Comparison of ENCODE assay signal across 26 cellular contexts in the genomic region with DNA sequence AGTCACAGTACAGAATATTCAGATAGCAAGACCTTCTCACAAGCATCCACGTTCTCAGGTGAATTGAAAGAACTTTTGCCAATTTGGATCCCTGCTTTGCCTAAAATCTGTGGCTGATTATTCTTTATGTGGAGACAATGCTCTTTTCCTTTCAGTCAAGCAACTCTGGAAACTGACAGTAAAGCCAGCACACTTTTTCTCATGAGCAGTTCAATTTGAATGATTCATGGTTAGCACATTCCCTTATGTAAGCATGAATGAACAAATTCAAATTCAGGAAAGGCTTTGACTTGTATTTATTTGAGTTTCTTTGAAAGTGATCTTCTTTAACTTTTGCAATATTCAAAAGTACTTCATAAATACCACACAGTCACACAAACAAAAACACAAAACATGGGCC. TPM values are rescaled to one million over a fixed set of nuclear protein-coding genes. Genes with fewer than 3 reads are reported as not detected.
DNase-seq lines count a peak whose midpoint lies in the region; ATAC-seq and TF ChIP-seq lines count a peak whose summit lies in the region.
"Had no signal": no experiment of that assay in that cellular context is flagged by ENCODE, and none has a peak within 500 bp of the region (broad histone marks: within the 10 kb centered on the region; RNA-seq: fewer than 3 reads in every experiment).

No MANE protein-coding gene starts in this region.

- ATAC-seq in IMR-90 (ENCODE audit: low read depth) (no peak), HG02623 (IDR thresholded peaks at IDR 0.05; ENCODE audit: unreplicated experiment) (no peak)
- ATAC-seq: HCT116 had no signal

- H2AFZ ChIP-seq in IMR-90 (replicated peaks; ENCODE audit: low read length, poor library complexity) = no peak overlapping the region
- no peak overlapping the region for H2AFZ ChIP-seq in mesenchymal stem cell (ENCODE audit: low read depth, low read length)

- no peak for TF ChIP-seq POLR2A in IMR-90 (IDR thresholded peaks at IDR 0.05; ENCODE audit: low read depth, low read length)

- no peak overlapping the region for H2BK5ac ChIP-seq in IMR-90 (ENCODE audit: low read depth, low read length, poor library complexity, severe bottlenecking)
- no peak overlapping the region for H2BK5ac ChIP-seq in mesenchymal stem cell (ENCODE audit: low read depth, low read length, poor library complexity, severe bottlenecking)

- H3K79me1 ChIP-seq in IMR-90 (ENCODE audit: low read depth in 1 of 2, low read length in 2 of 2) (no peaks in the 10 kb centered on the region), mesenchymal stem cell (replicated peaks; ENCODE audit: low read length, poor library complexity, severe bottlenecking) (no peaks in the 10 kb centered on the region)

- no peak overlapping the region for H2AK9ac ChIP-seq in IMR-90 (replicated peaks; ENCODE audit: low read depth, low read length, poor library complexity)

- H2AK5ac ChIP-seq in IMR-90 (ENCODE audit: low read depth, low read length) = no peak overlapping the region
- no peak overlapping the region for H2AK5ac ChIP-seq in mesenchymal stem cell (ENCODE audit: low read length, severe bottlenecking)

- no peaks in the 10 kb centered on the region for H4K20me1 ChIP-seq in IMR-90 (ENCODE audit: insufficient read depth, low read length)

- H3K4me1 ChIP-seq in IMR-90 (ENCODE audit: control insufficient read depth, insufficient read depth, low read length) = no peaks in the 10 kb centered on the region
- no peaks in the 10 kb centered on the region for H3K4me1 ChIP-seq in mesenchymal stem cell (ENCODE audit: control insufficient read depth, insufficient read depth, low read depth, low read length)
- H3K4me1 ChIP-seq: BE2C, Caco-2 had no signal

- intact Hi-C loops in IMR-90 (cut with micrococcal nuclease) = no loop called here

- no peak for TF ChIP-seq RAD21 in IMR-90 (IDR thresholded peaks at IDR 0.05; ENCODE audit: low read length)

- H4K91ac ChIP-seq in IMR-90 (ENCODE audit: insufficient read depth, low read depth, low read length) (no peak overlapping the region), mesenchymal stem cell (ENCODE audit: low read length) (no peak overlapping the region)

- no peak overlapping the region for H2BK20ac ChIP-seq in IMR-90 (ENCODE audit: low read depth, low read length)

- H3K36me3 ChIP-seq in IMR-90 (ENCODE audit: control insufficient read depth, insufficient read depth, low read length) (no peaks in the 10 kb centered on the region), mesenchymal stem cell (ENCODE audit: control insufficient read depth in 1 of 2, insufficient read depth in 2 of 2, low read depth in 1 of 2, low read length in 2 of 2) (no peaks in the 10 kb centered on the region)
- H3K36me3 ChIP-seq: BE2C had no signal

- POLR2A ChIA-PET in IMR-90 (lab: Charles Lee; ENCODE audit: unreplicated experiment) = no interaction called here

- H3K14ac ChIP-seq in IMR-90 (replicated peaks; ENCODE audit: low read depth, low read length) (no peak overlapping the region), mesenchymal stem cell (ENCODE audit: low read length in 2 of 2) (no peak overlapping the region)

- no TSS peak for BruUV-seq in IMR-90 (replicated peaks; lab: Mats Ljungman, UMichigan)

- whole genome bisulfite sequencing in IMR-90 (ENCODE audit: extremely low coverage in 2 of 2, insufficient read length in 1 of 2), 2 experiments = no CpG with 5 or more reads among the region's 1 CpG
- WGBS in mesenchymal stem cell = 86% methylated on average over 1 of the region's 1 CpG

- H3K9me3 ChIP-seq in IMR-90 (ENCODE audit: control insufficient read depth, insufficient read depth, low read length) (no peaks in the 10 kb centered on the region), mesenchymal stem cell (ENCODE audit: control insufficient read depth, low read length) (no peaks in the 10 kb centered on the region)
- H3K9me3 ChIP-seq: BE2C, Caco-2, tibial nerve had no signal

- dilution Hi-C loops in IMR-90 (cut with HindIII; ENCODE audit: low sequenced_read_pairs, unreplicated experiment) = no loop called here

- DNase-seq in IMR-90 (peak; percentile 3), dermis blood vessel endothelial cell (peak; percentile 38), mesenchymal stem cell (no peak), superior temporal gyrus (ENCODE audit: extremely low spot score) (peak; percentile 57), A172 (ENCODE audit: low spot score) (no peak), activated gamma-delta T cell (lab: John Stamatoyannopoulos, UW) (no peak)
- DNase-seq: activated CD4-positive, alpha-beta memory T cell treated with anti-CD3 and anti-CD28 coated beads, Interleukin-2, amount 10 ng/mL, durations not matched to agents 7 days and 5 days; activated naive CD4-positive, alpha-beta T cell treated with anti-CD3 and anti-CD28 coated beads, Interleukin-2, amount 10 ng/mL, durations not matched to agents 7 days and 5 days; activated T-cell treated with anti-CD3 and anti-CD28 coated beads, Interleukin-2, amount 50 U/mL, for 1 hour; BE2C; Caco-2; endodermal cell; islet precursor cell; Karpas-422; NCI-H1092; NCI-H2029 treated with DMSO at 0.1 percent for 48 hours; NCI-H446 treated with DMSO at 0.1 percent for 48 hours; stimulated activated CD4-positive, alpha-beta T cell treated with anti-CD3 and anti-CD28 coated beads, Interleukin-1b, Interleukin-23, amount 100 ng/mL, for 48 hours; stimulated activated naive CD4-positive, alpha-beta T cell; T-helper 2 cell had no signal

- no peak overlapping the region for H3K4me2 ChIP-seq in IMR-90 (ENCODE audit: low read depth, low read length)
- no peak overlapping the region for H3K4me2 ChIP-seq in mesenchymal stem cell (ENCODE audit: low read length, poor library complexity, severe bottlenecking)

- H3K27ac ChIP-seq in IMR-90 (ENCODE audit: insufficient read depth, low read length) = no peak overlapping the region
- H3K27ac ChIP-seq in mesenchymal stem cell (ENCODE audit: low read length, poor library complexity, severe bottlenecking) = no peak overlapping the region

- H4K8ac ChIP-seq in IMR-90 (ENCODE audit: low read depth in 2 of 2, low read length in 2 of 2) (no peak overlapping the region), mesenchymal stem cell (ENCODE audit: low read length) (no peak overlapping the region)

- CTCF ChIA-PET in IMR-90 (lab: Yijun Ruan, JAX) = no interaction called here

- H3K27me3 ChIP-seq in IMR-90 (ENCODE audit: control insufficient read depth, insufficient read depth, low read length) = no peaks in the 10 kb centered on the region
- no peaks in the 10 kb centered on the region for H3K27me3 ChIP-seq in mesenchymal stem cell (ENCODE audit: control insufficient read depth in 1 of 2, insufficient read depth in 1 of 2, low read length in 2 of 2)
- H3K27me3 ChIP-seq: BE2C, tibial nerve had no signal

- H4K5ac ChIP-seq in IMR-90 (ENCODE audit: low read depth, low read length) = no peak overlapping the region

- H3K4ac ChIP-seq in IMR-90 (ENCODE audit: low read depth, low read length) (no peak overlapping the region), mesenchymal stem cell (ENCODE audit: low read depth in 1 of 2, low read length in 2 of 2) (no peak overlapping the region)

- H3K9ac ChIP-seq in IMR-90 (ENCODE audit: low read depth, low read length) (no peak overlapping the region), mesenchymal stem cell (ENCODE audit: low read length) (peak overlapping the region; percentile 38)

- no peak overlapping the region for H3K56ac ChIP-seq in IMR-90 (ENCODE audit: extremely low read depth, insufficient read depth, low read length)

- no peak overlapping the region for H3K18ac ChIP-seq in IMR-90 (ENCODE audit: low read depth, low read length)
- no peak overlapping the region for H3K18ac ChIP-seq in mesenchymal stem cell (ENCODE audit: low read depth in 1 of 2, low read length in 2 of 2)

- no peak overlapping the region for H2BK12ac ChIP-seq in mesenchymal stem cell (ENCODE audit: low read length in 2 of 2)

- TF ChIP-seq CTCF in IMR-90 (conservative IDR thresholded peaks at IDR 0.05; ENCODE audit: low read depth, low read length) = no peak

- H3K23ac ChIP-seq in IMR-90 (ENCODE audit: low read depth, low read length) = no peak overlapping the region
- no peak overlapping the region for H3K23ac ChIP-seq in mesenchymal stem cell (ENCODE audit: low read length in 2 of 2)

- H2BK120ac ChIP-seq in IMR-90 (ENCODE audit: low read depth, low read length) (no peak overlapping the region), mesenchymal stem cell (ENCODE audit: low read depth, low read length) (no peak overlapping the region)

- H2BK15ac ChIP-seq in IMR-90 (ENCODE audit: low read depth, low read length) (no peak overlapping the region), mesenchymal stem cell (ENCODE audit: low read depth, poor library complexity, severe bottlenecking) (no peak overlapping the region)

- in situ Hi-C loops in IMR-90 (cut with MboI; ENCODE audit: low sequenced_read_pairs) = no loop called here

- H3K9me1 ChIP-seq in IMR-90 (ENCODE audit: insufficient read depth, low read length) = 0 out of 2 replicates have a peak, but pooled peaks cover 3% of the 10 kb centered on the region

- H3K4me3 ChIP-seq in IMR-90 (ENCODE audit: insufficient read depth, low read depth, low read length) = no peak overlapping the region
- H3K4me3 ChIP-seq in mesenchymal stem cell (ENCODE audit: insufficient read depth in 1 of 2, low read depth in 1 of 2, low read length in 2 of 2) = no peak overlapping the region
- H3K4me3 ChIP-seq: lung, tibial nerve had no signal

TF ChIP-seq in IMR-90, 13 proteins besides CTCF, POLR2A, EP300 and RAD21 (continues in another document):
- TF ChIP-seq MAFK (IDR thresholded peaks at IDR 0.05; ENCODE audit: low read depth, low read length) (no peak), FOS (IDR thresholded peaks at IDR 0.05; ENCODE audit: low read depth, low read length) (no peak), CEBPB (IDR thresholded peaks at IDR 0.05; ENCODE audit: low read depth, low read length) (no peak), RFX5 (IDR thresholded peaks at IDR 0.05; ENCODE audit: low read depth, low read length) (no peak), CHD1 (IDR thresholded peaks at IDR 0.05; ENCODE audit: low read depth, low read length) (no peak), BHLHE40 (IDR thresholded peaks at IDR 0.05; ENCODE audit: low read depth, low read length) (no peak)
- TF ChIP-seq, protein P1, sequence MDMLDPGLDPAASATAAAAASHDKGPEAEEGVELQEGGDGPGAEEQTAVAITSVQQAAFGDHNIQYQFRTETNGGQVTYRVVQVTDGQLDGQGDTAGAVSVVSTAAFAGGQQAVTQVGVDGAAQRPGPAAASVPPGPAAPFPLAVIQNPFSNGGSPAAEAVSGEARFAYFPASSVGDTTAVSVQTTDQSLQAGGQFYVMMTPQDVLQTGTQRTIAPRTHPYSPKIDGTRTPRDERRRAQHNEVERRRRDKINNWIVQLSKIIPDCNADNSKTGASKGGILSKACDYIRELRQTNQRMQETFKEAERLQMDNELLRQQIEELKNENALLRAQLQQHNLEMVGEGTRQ (IDR thresholded peaks at IDR 0.05; ENCODE audit: low read depth, low read length) = no peak

RNA-seq across cellular contexts. Expression of a gene that starts 57.6 kb away (rescaled TPM):
- under 0.01 TPM in 1 of 2 replicates, not detected in the other for total RNA-seq in IMR-90 (2012; rRNA removed)
- polyA plus RNA-seq in IMR-90 (2012; rRNA removed) = not detected in 2 replicates
- polyA plus RNA-seq in IMR-90 (2012; cell fraction: cytosol; rRNA removed) = not detected in 2 replicates
- polyA plus RNA-seq in IMR-90 (2012; cell fraction: nucleus; rRNA removed; ENCODE audit: low replicate concordance) = not detected in 2 replicates
- 46.5 and 53.9 TPM in 2 replicates for total RNA-seq in dermis blood vessel endothelial cell
- 0.06 TPM for polyA plus RNA-seq in mesenchymal stem cell (2013, experiment 1 of 2)
- polyA plus RNA-seq in mesenchymal stem cell (2013, experiment 2 of 2) = 0.03 TPM
- total RNA-seq in A172 (2014; rRNA removed; shearing (Covaris generic)) = not detected in 2 replicates
- total RNA-seq: activated CD4-positive, alpha-beta memory T cell treated with anti-CD3 and anti-CD28 coated beads, Interleukin-2, amount 10 ng/mL, durations not matched to agents 7 days and 5 days; Caco-2; Daoy; endodermal cell; fibroblast of villous mesenchyme had no signal

Comparison
In these comparisons a context has a peak if more than half of its experiments do, and no peak if none do; other contexts are left out.
1. DNase-seq: peak in IMR-90 (single experiment), dermis blood vessel endothelial cell (single experiment) and superior temporal gyrus (single experiment); none in mesenchymal stem cell (single experiment), A172 (single experiment) and activated gamma-delta T cell (single experiment).
2. RNA of a gene that starts 57.6 kb away (total RNA-seq): 46.5 to 53.9 TPM in dermis blood vessel endothelial cell; under 0.01 TPM in IMR-90 and not detected in A172; every median in the first group is over 10 times any median in the second.